ENCODE assay signal across 7 cellular contexts in genomic region chr20:35992713-35993335, GRCh38. TPM values are rescaled to one million over a fixed set of nuclear protein-coding genes. Genes with fewer than 3 reads are reported as not detected.
DNase-seq lines count a peak whose midpoint lies in the region; ATAC-seq and TF ChIP-seq lines count a peak whose summit lies in the region.

No MANE protein-coding gene starts in this region.

- H3K27ac ChIP-seq in gastrocnemius medialis: no peak overlapping the region

- H3K4me1 ChIP-seq in gastrocnemius medialis: peaks cover 6 to 10% of the 10 kb centered on the region in 2 donors

- DNase-seq in NCI-H1436 (lab: John Stamatoyannopoulos, UW) (peak; percentile 57), T-helper 1 cell (peak in 4 of 5 donors; percentile 4 to 50 (median 30)), astrocyte of the cerebellum (ENCODE audit: low read depth) (peak; percentile 22), hepatic stellate cell (ENCODE audit: low spot score) (peak; percentile 83), gastrocnemius medialis (peak; percentile 21 to 25)

- H3K4me3 ChIP-seq in astrocyte of the cerebellum (ENCODE audit: low read depth, low read length) (no peak overlapping the region), gastrocnemius medialis (peak overlapping the region in 1 of 4 donors; percentile 3)

- in situ Hi-C loops in astrocyte of the cerebellum (cut with HindIII; ENCODE audit: low sequenced_read_pairs) (no loop called here), gastrocnemius medialis (cut with MboI; ENCODE audit: low sequenced_read_pairs in 4 of 4) (loop anchor here in 3 of 4 donors (5.0 to 25.0 kb wide), 2 partner anchors 144 to 444 kb away; no protein-coding TSS in a partner anchor)

- H3K27me3 ChIP-seq in gastrocnemius medialis: no peaks in the 10 kb centered on the region

- intact Hi-C loops in gastrocnemius medialis (cut with DNase I; ENCODE audit: low total_unique reads): loop anchor here (2.0 to 5.0 kb wide), 2 partner anchors 204 to 446 kb away; no protein-coding TSS in a partner anchor

- no peaks in the 10 kb centered on the region for H3K36me3 ChIP-seq in gastrocnemius medialis

- H3K9me3 ChIP-seq in gastrocnemius medialis: no peaks in the 10 kb centered on the region

- TF ChIP-seq CTCF in GM12872 (IDR thresholded peaks at IDR 0.05; ENCODE audit: insufficient read depth, low read depth, low read length) (peak; percentile 85), astrocyte of the cerebellum (IDR thresholded peaks at IDR 0.05; ENCODE audit: low read depth, low read length, missing control alignments) (peak; percentile 91), gastrocnemius medialis (IDR thresholded peaks at IDR 0.05 in 4 of 5, conservative IDR thresholded peaks at IDR 0.05 in 1 of 5) (peak; percentile 45 to 84 (median 67))

- ATAC-seq in gastrocnemius medialis (peak; percentile 79 to 85), GM18519 (IDR thresholded peaks at IDR 0.05; ENCODE audit: low FRiP score, unreplicated experiment) (no peak)

- TF ChIP-seq POLR2A in gastrocnemius medialis (IDR thresholded peaks at IDR 0.05): no peak

RNA-seq across cellular contexts. Expression of gene CNBD2, which starts 24.4 kb away (rescaled TPM):
- total RNA-seq in gastrocnemius medialis: 10 to 100 TPM in 1 of 4 donors, 1 to 10 TPM in 3; 6.4 to 18.7 (median 8.6) TPM

RNA-seq across cellular contexts. Expression of gene SCAND1, which starts 38.5 kb away (rescaled TPM):
- total RNA-seq in gastrocnemius medialis: 100 to 1,000 TPM in 3 of 4 donors, 10 to 100 TPM in 1; 88.3 to 138 (median 118) TPM

Comparison
In these comparisons a context has a peak if more than half of its experiments do, and no peak if none do; other contexts are left out.
1. DNase-seq: peak in every context shown above with its lines; median percentile 83 in hepatic stellate cell; 57 in NCI-H1436; 30 in T-helper 1 cell; 23 in gastrocnemius medialis; 22 in astrocyte of the cerebellum.